Comparison of ENCODE assay signal across 11 cellular contexts in the genomic region with DNA sequence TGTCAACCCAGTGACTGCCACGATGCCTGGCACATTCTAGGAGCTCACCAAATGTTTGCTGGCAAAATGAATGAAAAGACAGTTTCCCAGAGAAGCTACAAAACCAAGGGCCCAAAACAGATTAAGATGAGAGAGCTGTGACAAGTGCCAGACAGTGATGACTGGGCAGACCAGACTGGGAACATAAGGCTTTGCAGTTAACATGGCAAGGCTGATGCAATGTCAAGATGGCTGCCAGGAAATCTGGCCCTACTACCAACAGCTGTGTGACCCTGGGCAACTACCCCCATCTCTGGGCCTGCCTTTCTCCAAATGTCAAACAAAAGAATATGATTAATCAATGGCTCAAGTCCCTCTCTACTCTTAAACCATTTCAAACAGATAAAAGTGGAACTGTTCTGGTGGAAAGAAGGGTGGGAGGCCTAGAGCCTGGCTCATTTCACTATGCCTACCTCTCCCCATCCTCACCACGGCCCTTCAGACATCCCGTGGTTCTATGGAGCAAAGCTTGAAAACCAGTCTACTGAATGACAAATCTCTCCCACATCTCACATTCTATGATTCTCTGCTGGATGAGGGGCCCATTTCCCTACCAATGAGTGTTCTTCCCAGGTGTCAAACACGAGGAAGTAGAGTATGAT. TPM values are rescaled to one million over a fixed set of nuclear protein-coding genes. Genes with fewer than 3 reads are reported as not detected.
A peak's percentile ranks its signal among the peaks of the same experiment; 100 is the strongest.
DNase-seq lines count a peak whose midpoint lies in the region; ATAC-seq, FAIRE-seq and TF ChIP-seq lines count a peak whose summit lies in the region.
"Had no signal": no experiment of that assay in that cellular context is flagged by ENCODE, and none has a peak within 500 bp of the region (broad histone marks: within the 10 kb centered on the region; RNA-seq: fewer than 3 reads in every experiment).

No MANE protein-coding gene starts in this region.

- H3K9me3 ChIP-seq in upper lobe of left lung: no peaks in the 10 kb centered on the region
- H3K9me3 ChIP-seq: BLaER1 had no signal

- no peak for DNase-seq in activated naive CD4-positive, alpha-beta T cell treated with anti-CD3 and anti-CD28 coated beads, Interleukin-2, amount 50 U/mL, for 16 hours
- DNase-seq in activated CD4-positive, alpha-beta memory T cell treated with anti-CD3 and anti-CD28 coated beads, Interleukin-2, amount 10 ng/mL, durations not matched to agents 7 days and 5 days: no peak
- DNase-seq in fibroblast of the aortic adventitia (ENCODE audit: low read depth) (peak; percentile 14), superior temporal gyrus (ENCODE audit: extremely low spot score) (peak; percentile 21), upper lobe of left lung (no peak), HTR-8/SVneo (ENCODE audit: insufficient read length, low spot score) (no peak)
- DNase-seq: effector CD4-positive, alpha-beta T cell; NCI-H1417 had no signal

- CTCF ChIA-PET in activated CD4-positive, alpha-beta memory T cell treated with anti-CD3 and anti-CD28 coated beads, Interleukin-2, amount 10 ng/mL, durations not matched to agents 7 days and 5 days (lab: Charles Lee): interaction anchor here (0.6 kb wide), 2 partner anchors 70 to 123 kb away, joined by 4 to 5 read pairs; no protein-coding TSS in a partner anchor

- peak overlapping the region; percentile 56 for H3K27ac Mint-ChIP-seq in activated naive CD4-positive, alpha-beta T cell treated with anti-CD3 and anti-CD28 coated beads, Interleukin-2, amount 50 U/mL, for 24 hours
- H3K27ac Mint-ChIP-seq in activated CD4-positive, alpha-beta memory T cell treated with anti-CD3 and anti-CD28 coated beads, Interleukin-2, amount 10 ng/mL, durations not matched to agents 7 days and 5 days: peak overlapping the region; percentile 38

- TF ChIP-seq POLR2A in upper lobe of left lung (IDR thresholded peaks at IDR 0.05): no peak

- no peaks in the 10 kb centered on the region for H3K9me3 Mint-ChIP-seq in activated naive CD4-positive, alpha-beta T cell treated with anti-CD3 and anti-CD28 coated beads, Interleukin-2, amount 50 U/mL, for 24 hours
- no peaks in the 10 kb centered on the region for H3K9me3 Mint-ChIP-seq in activated CD4-positive, alpha-beta memory T cell treated with anti-CD3 and anti-CD28 coated beads, Interleukin-2, amount 10 ng/mL, durations not matched to agents 7 days and 5 days

- H3K36me3 ChIP-seq in upper lobe of left lung: peaks cover 0 to 26% (median 9%) of the 10 kb centered on the region in 4 donors

- WGBS in upper lobe of left lung, 2 donors: 49 to 61% methylated on average over 4 of the region's 4 CpGs

- H3K4me3 Mint-ChIP-seq in activated naive CD4-positive, alpha-beta T cell treated with anti-CD3 and anti-CD28 coated beads, Interleukin-2, amount 50 U/mL, for 24 hours: no peak overlapping the region
- H3K4me3 Mint-ChIP-seq in activated CD4-positive, alpha-beta memory T cell treated with anti-CD3 and anti-CD28 coated beads, Interleukin-2, amount 10 ng/mL, durations not matched to agents 7 days and 5 days: no peak overlapping the region

- POLR2A ChIA-PET in activated CD4-positive, alpha-beta memory T cell treated with anti-CD3 and anti-CD28 coated beads, Interleukin-2, amount 10 ng/mL, durations not matched to agents 7 days and 5 days (lab: Charles Lee): interaction anchor here (1.1 to 1.6 kb wide), 2 partner anchors 11 to 13 kb away, joined by 3 to 7 read pairs; a partner anchor contains a TSS

- TF ChIP-seq CTCF in fibroblast of the aortic adventitia (IDR thresholded peaks at IDR 0.05; ENCODE audit: insufficient read depth, low read length) (no peak), upper lobe of left lung (IDR thresholded peaks at IDR 0.05) (no peak)

- ATAC-seq in upper lobe of left lung (ENCODE audit: low FRiP score in 2 of 2) (no peak), GM21528 (IDR thresholded peaks at IDR 0.05; ENCODE audit: low FRiP score, unreplicated experiment) (no peak)

- H3K4me3 ChIP-seq in fibroblast of the aortic adventitia (ENCODE audit: low read depth, low read length): no peak overlapping the region
- H3K4me3 ChIP-seq in upper lobe of left lung: no peak overlapping the region
- H3K4me3 ChIP-seq: BLaER1 had no signal

- no peak for TF ChIP-seq EP300 in upper lobe of left lung (IDR thresholded peaks at IDR 0.05)

- no peak overlapping the region for H3K27ac ChIP-seq in upper lobe of left lung
- H3K27ac ChIP-seq: BLaER1 had no signal

- H3K27me3 ChIP-seq in upper lobe of left lung: no peaks in the 10 kb centered on the region
- H3K27me3 ChIP-seq: BLaER1 had no signal

- peaks cover 3 to 29% (median 13%) of the 10 kb centered on the region in 4 donors for H3K4me1 ChIP-seq in upper lobe of left lung

- peaks cover 32% of the 10 kb centered on the region for H3K4me1 Mint-ChIP-seq in activated naive CD4-positive, alpha-beta T cell treated with anti-CD3 and anti-CD28 coated beads, Interleukin-2, amount 50 U/mL, for 24 hours
- peaks cover 27% of the 10 kb centered on the region for H3K4me1 Mint-ChIP-seq in activated CD4-positive, alpha-beta memory T cell treated with anti-CD3 and anti-CD28 coated beads, Interleukin-2, amount 10 ng/mL, durations not matched to agents 7 days and 5 days

- H3K36me3 Mint-ChIP-seq in activated naive CD4-positive, alpha-beta T cell treated with anti-CD3 and anti-CD28 coated beads, Interleukin-2, amount 50 U/mL, for 24 hours: peaks cover 4% of the 10 kb centered on the region
- H3K36me3 Mint-ChIP-seq in activated CD4-positive, alpha-beta memory T cell treated with anti-CD3 and anti-CD28 coated beads, Interleukin-2, amount 10 ng/mL, durations not matched to agents 7 days and 5 days (ENCODE audit: low read depth): peaks cover 42% of the 10 kb centered on the region

- no peaks in the 10 kb centered on the region for H3K27me3 Mint-ChIP-seq in activated naive CD4-positive, alpha-beta T cell treated with anti-CD3 and anti-CD28 coated beads, Interleukin-2, amount 50 U/mL, for 24 hours
- H3K27me3 Mint-ChIP-seq in activated CD4-positive, alpha-beta memory T cell treated with anti-CD3 and anti-CD28 coated beads, Interleukin-2, amount 10 ng/mL, durations not matched to agents 7 days and 5 days: no peaks in the 10 kb centered on the region

- no peak for FAIRE-seq in HTR-8/SVneo (lab: Jason Lieb, UNC)

RNA-seq across cellular contexts. Expression of a gene that starts 12.8 kb away (rescaled TPM):
- 10 to 100 TPM; 70.2 to 71.4 TPM for total RNA-seq in activated CD4-positive, alpha-beta memory T cell treated with anti-CD3 and anti-CD28 coated beads, Interleukin-2, amount 10 ng/mL, durations not matched to agents 7 days and 5 days
- total RNA-seq in fibroblast of the aortic adventitia (ENCODE audit: low replicate concordance): 19.0 and 46.3 TPM in 2 replicates
- 100 to 1,000 TPM in 1 of 6 donors, 10 to 100 TPM in 5; 44.7 to 162 (median 80.7) TPM for total RNA-seq in upper lobe of left lung

Comparison
In these comparisons a context has a peak if more than half of its experiments do, and no peak if none do; other contexts are left out.
1. DNase-seq: peak in fibroblast of the aortic adventitia (single experiment) and superior temporal gyrus (single experiment); none in activated naive CD4-positive, alpha-beta T cell treated with anti-CD3 and anti-CD28 coated beads, Interleukin-2, amount 50 U/mL, for 16 hours (single experiment), activated CD4-positive, alpha-beta memory T cell treated with anti-CD3 and anti-CD28 coated beads, Interleukin-2, amount 10 ng/mL, durations not matched to agents 7 days and 5 days (single experiment), upper lobe of left lung (0 of 2) and HTR-8/SVneo (single experiment).